Comparison of ENCODE assay signal across 21 cellular contexts in the genomic region with DNA sequence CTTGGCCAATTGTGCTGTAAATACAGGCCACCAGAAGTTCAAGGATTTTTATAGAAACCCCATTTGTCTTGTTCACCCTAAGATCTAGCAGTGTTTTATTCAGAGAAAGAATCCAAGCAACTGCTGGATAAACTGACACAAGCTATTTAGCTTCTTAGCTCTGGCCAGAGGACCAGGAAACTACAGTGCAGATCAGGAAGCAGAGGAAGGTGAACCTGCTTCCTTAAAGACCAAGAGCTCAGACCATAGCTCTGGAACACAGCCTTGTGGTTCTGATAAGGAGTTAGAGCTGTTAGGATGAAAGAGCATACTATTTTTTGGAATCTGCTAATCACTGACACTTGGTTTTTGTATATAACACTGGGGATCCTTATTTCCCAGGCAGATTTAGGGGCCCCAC. TPM values are rescaled to one million over a fixed set of nuclear protein-coding genes. Genes with fewer than 3 reads are reported as not detected.
DNase-seq lines count a peak whose midpoint lies in the region; ATAC-seq, FAIRE-seq and TF ChIP-seq lines count a peak whose summit lies in the region.
"Had no signal": no experiment of that assay in that cellular context is flagged by ENCODE, and none has a peak within 500 bp of the region (broad histone marks: within the 10 kb centered on the region; RNA-seq: fewer than 3 reads in every experiment).

No MANE protein-coding gene starts in this region.

- H2BK120ac ChIP-seq in mesenchymal stem cell (ENCODE audit: low read depth, low read length), result no peak overlapping the region

- in situ Hi-C loops in HepG2 (cut with HindIII; ENCODE audit: extremely low pct_ligation_motif_present, low pct_unique_long_range_greater_than_20kb), result no loop called here

- no peak overlapping the region for H4K8ac ChIP-seq in mesenchymal stem cell (ENCODE audit: low read length)

- TF ChIP-seq EP300 in HepG2 (IDR thresholded peaks at IDR 0.05; ENCODE audit: low read depth in 2 of 2, low read length in 2 of 2), result no peak
- no peak for TF ChIP-seq EP300 in HepG2 (CRISPR knock-in tag; IDR thresholded peaks at IDR 0.05; ENCODE audit: borderline replicate concordance)

- CTCF ChIA-PET in HepG2 (lab: Yijun Ruan, JAX; ENCODE audit: low intra/inter-chr PET ratio, low total read pairs), result no interaction called here

- peaks cover 3% of the 10 kb centered on the region; the same call in 1 of the 2 replicates for H4K20me1 ChIP-seq in HepG2 (ENCODE audit: insufficient read depth, low read length)
- H4K20me1 ChIP-seq: BLaER1 had no signal

- H3K4me1 ChIP-seq in liver (ENCODE audit: control insufficient read depth in 4 of 4, insufficient read depth in 4 of 4, low read length in 3 of 4) (no peaks in the 10 kb centered on the region), HepG2 (ENCODE audit: insufficient read depth, low read length) (no peaks in the 10 kb centered on the region), right lobe of liver (no peaks in the 10 kb centered on the region), uterus (no peaks in the 10 kb centered on the region), mesenchymal stem cell (ENCODE audit: control insufficient read depth, insufficient read depth, low read depth, low read length) (no peaks in the 10 kb centered on the region)
- H3K4me1 ChIP-seq: BLaER1 had no signal

- no peaks in the 10 kb centered on the region for H3K27me3 ChIP-seq in liver (ENCODE audit: control insufficient read depth in 4 of 4, insufficient read depth in 4 of 4, low read length in 3 of 4)
- H3K27me3 ChIP-seq in HepG2 (ENCODE audit: control insufficient read depth in 1 of 2, insufficient read depth in 2 of 2, low read length in 2 of 2), result no peaks in the 10 kb centered on the region
- no peaks in the 10 kb centered on the region for H3K27me3 ChIP-seq in right lobe of liver
- no peaks in the 10 kb centered on the region for H3K27me3 ChIP-seq in uterus
- H3K27me3 ChIP-seq in mesenchymal stem cell (ENCODE audit: control insufficient read depth in 1 of 2, insufficient read depth in 1 of 2, low read length in 2 of 2), result no peaks in the 10 kb centered on the region
- H3K27me3 ChIP-seq: BLaER1, MG63 had no signal

- ATAC-seq in HepG2, result no peak
- ATAC-seq in right lobe of liver, result peak; percentile 58 to 83 (median 69)

- H3K27ac ChIP-seq in liver (ENCODE audit: low read depth in 1 of 2, low read length in 2 of 2) (no peak overlapping the region), HepG2 (ENCODE audit: extremely low read length, insufficient read depth, low read length) (no peak overlapping the region), right lobe of liver (no peak overlapping the region), uterus (peak overlapping the region; percentile 28 to 60), mesenchymal stem cell (ENCODE audit: low read length, poor library complexity, severe bottlenecking) (no peak overlapping the region)
- H3K27ac ChIP-seq: BLaER1, PC-9 had no signal

- H3K79me2 ChIP-seq in HepG2 (ENCODE audit: insufficient read depth, low read length), result no peaks in the 10 kb centered on the region

- H3K4ac ChIP-seq in mesenchymal stem cell (ENCODE audit: low read depth in 1 of 2, low read length in 2 of 2), result no peak overlapping the region

- H3K23ac ChIP-seq in mesenchymal stem cell (ENCODE audit: low read length in 2 of 2), result no peak overlapping the region

- TF ChIP-seq POLR2A in HepG2 (IDR thresholded peaks at IDR 0.05; ENCODE audit: insufficient read depth in 1 of 2, low read depth in 2 of 2, low read length in 2 of 2), result no peak
- TF ChIP-seq POLR2A in right lobe of liver (IDR thresholded peaks at IDR 0.05), result no peak
- no peak for TF ChIP-seq POLR2A in uterus (IDR thresholded peaks at IDR 0.05)

- no TSS peak for BruUV-seq in HepG2 (replicated peaks; lab: Mats Ljungman, UMichigan)

- TF ChIP-seq CTCF in liver (IDR thresholded peaks at IDR 0.05; ENCODE audit: low read depth, low read length, missing input control) (no peak), HepG2 (CRISPR knock-in tag; IDR thresholded peaks at IDR 0.05) (no peak), right lobe of liver (IDR thresholded peaks at IDR 0.05) (no peak), uterus (IDR thresholded peaks at IDR 0.05) (no peak)

- H2AFZ ChIP-seq in HepG2 (ENCODE audit: low read length) (no peak overlapping the region), mesenchymal stem cell (ENCODE audit: low read depth, low read length) (no peak overlapping the region)
- H2AFZ ChIP-seq: PC-9 had no signal

- H3K4me3 ChIP-seq in liver (ENCODE audit: low read depth in 1 of 3, low read length in 3 of 3) (no peak overlapping the region), HepG2 (replicated peaks in 1 of 3; ENCODE audit: insufficient read depth in 1 of 3, low read depth in 2 of 3, low read length in 3 of 3) (no peak overlapping the region), right lobe of liver (no peak overlapping the region), uterus (no peak overlapping the region), mesenchymal stem cell (ENCODE audit: insufficient read depth in 1 of 2, low read depth in 1 of 2, low read length in 2 of 2) (no peak overlapping the region)
- H3K4me3 ChIP-seq: BLaER1, MG63, PC-9 had no signal

- no peak overlapping the region for H2AK5ac ChIP-seq in mesenchymal stem cell (ENCODE audit: low read length, severe bottlenecking)

- H3K9me3 ChIP-seq in liver (ENCODE audit: control insufficient read depth in 4 of 4, low read length in 3 of 4) (no peaks in the 10 kb centered on the region), HepG2 (ENCODE audit: low read length) (no peaks in the 10 kb centered on the region), right lobe of liver (no peaks in the 10 kb centered on the region), uterus (no peaks in the 10 kb centered on the region), mesenchymal stem cell (ENCODE audit: control insufficient read depth, low read length) (no peaks in the 10 kb centered on the region)
- H3K9me3 ChIP-seq: BLaER1, MG63 had no signal

- H2BK12ac ChIP-seq in mesenchymal stem cell (ENCODE audit: low read length in 2 of 2), result no peak overlapping the region

- POLR2A ChIA-PET in HepG2 (lab: Yijun Ruan, JAX), result interaction anchor here (0.6 kb wide), 1 partner anchor 38 kb away, joined by 3 read pairs; no protein-coding TSS in a partner anchor

- H3K14ac ChIP-seq in mesenchymal stem cell (ENCODE audit: low read length in 2 of 2), result no peak overlapping the region

- no peak overlapping the region for H2BK5ac ChIP-seq in mesenchymal stem cell (ENCODE audit: low read depth, low read length, poor library complexity, severe bottlenecking)

- H3K79me1 ChIP-seq in mesenchymal stem cell (replicated peaks; ENCODE audit: low read length, poor library complexity, severe bottlenecking), result peaks cover 22% of the 10 kb centered on the region

- no peak overlapping the region for H4K91ac ChIP-seq in mesenchymal stem cell (ENCODE audit: low read length)

- peak in 1 of 2 donors; percentile 31 for TF ChIP-seq RAD21 in liver (IDR thresholded peaks at IDR 0.05)
- TF ChIP-seq RAD21 in HepG2 (CRISPR knock-in tag; IDR thresholded peaks at IDR 0.05), result no peak

- no peak overlapping the region for H3K9ac ChIP-seq in liver (ENCODE audit: low read depth in 1 of 2, low read length in 2 of 2)
- no peak overlapping the region for H3K9ac ChIP-seq in HepG2 (ENCODE audit: insufficient read depth, low read depth, low read length)
- H3K9ac ChIP-seq in mesenchymal stem cell (ENCODE audit: low read length), result no peak overlapping the region
- H3K9ac ChIP-seq: BLaER1 had no signal

- H2BK15ac ChIP-seq in mesenchymal stem cell (ENCODE audit: low read depth, poor library complexity, severe bottlenecking), result no peak overlapping the region

- FAIRE-seq in HepG2 (lab: Jason Lieb, UNC), result no peak
- FAIRE-seq: D721Med had no signal

- H3K18ac ChIP-seq in mesenchymal stem cell (ENCODE audit: low read depth in 1 of 2, low read length in 2 of 2), result no peak overlapping the region

- DNase-seq in HepG2 (ENCODE audit: low spot score), result no peak
- DNase-seq in dermis blood vessel endothelial cell, result peak; percentile 91
- no peak for DNase-seq in right lobe of liver
- no peak for DNase-seq in uterus
- no peak for DNase-seq in mesenchymal stem cell
- DNase-seq in NCI-H748 (lab: John Stamatoyannopoulos, UW; ENCODE audit: unreplicated experiment), result no peak
- DNase-seq in activated CD4-positive, alpha-beta T cell treated with anti-CD3 and anti-CD28 coated beads for 4 hours, result no peak
- DNase-seq: ACHN, DMS53, GF-D8, MG63, NCI-H1417, NCI-H1694 treated with DMSO at 0.1 percent for 48 hours, NCI-H2107, NCI-H748 treated with DMSO at 0.1 percent for 48 hours, PC-9, RPMI8226, SHP77 had no signal

- H3K36me3 ChIP-seq in liver (ENCODE audit: control insufficient read depth in 4 of 4, insufficient read depth in 3 of 4, low read depth in 1 of 4, low read length in 3 of 4), result peaks cover 12 to 74% (median 64%) of the 10 kb centered on the region in 4 donors
- H3K36me3 ChIP-seq in HepG2 (replicated peaks in 1 of 2; ENCODE audit: control insufficient read depth in 1 of 2, insufficient read depth in 2 of 2, low read length in 2 of 2), result peaks cover 18 to 61% of the 10 kb centered on the region in 2 experiments
- peaks cover 4 to 87% (median 46%) of the 10 kb centered on the region in 4 donors for H3K36me3 ChIP-seq in right lobe of liver
- no peaks in the 10 kb centered on the region for H3K36me3 ChIP-seq in uterus
- H3K36me3 ChIP-seq in mesenchymal stem cell (ENCODE audit: control insufficient read depth in 1 of 2, insufficient read depth in 2 of 2, low read depth in 1 of 2, low read length in 2 of 2), result peaks cover 48 to 82% of the 10 kb centered on the region in 2 experiments

- H3K4me2 ChIP-seq in HepG2 (ENCODE audit: low read depth, low read length) (no peak overlapping the region), mesenchymal stem cell (ENCODE audit: low read length, poor library complexity, severe bottlenecking) (no peak overlapping the region)
- H3K4me2 ChIP-seq: BLaER1, PC-9 had no signal

- intact Hi-C loops in HepG2 (cut with micrococcal nuclease; ENCODE audit: unreplicated experiment) (no loop called here), right lobe of liver (cut with DNase I) (no loop called here), uterus (cut with DNase I; ENCODE audit: low total_unique reads) (no loop called here)

RNA-seq across cellular contexts. Expression of gene CCDC17, which starts 5.2 kb away (rescaled TPM):
- total RNA-seq in liver (1 to 10 TPM in 1 of 2 donors, under 1 TPM in 1; 0.89 to 6.4 TPM), HepG2 (2016; rRNA removed; fragmentation: Illumina TruSeq; extraction: Trizol) (0.24 and 1.5 TPM in 2 replicates), dermis blood vessel endothelial cell (1.2 and 1.6 TPM in 2 replicates), right lobe of liver (1 to 10 TPM in 5 of 6 experiments, under 1 TPM in 1; 0.81 to 3.1 (median 1.9) TPM), uterus (1 to 10 TPM in 3 of 4 donors, not detected in 1; 1.3 to 3.3 (median 3.2) TPM)
- polyA plus RNA-seq in liver (under 1 TPM; 0.30 to 0.57 TPM), HepG2 (2011; rRNA removed) (3.2 and 3.3 TPM in 2 replicates)
- 0.26 and 0.30 TPM in 2 replicates for total RNA-seq in HepG2 (2016; cell fraction: cytosol; rRNA removed; fragmentation: Illumina TruSeq; extraction: Trizol; ENCODE audit: low read depth)
- total RNA-seq in HepG2 (2016; cell fraction: insoluble cytoplasmic fraction; rRNA removed; fragmentation: Illumina TruSeq; extraction: Trizol), result 0.18 and 1.4 TPM in 2 replicates
- total RNA-seq in HepG2 (2016; cell fraction: membrane; rRNA removed; fragmentation: Illumina TruSeq; extraction: Trizol), result 0.37 and 0.41 TPM in 2 replicates
- 1.7 and 2.5 TPM in 2 replicates for total RNA-seq in HepG2 (2016; cell fraction: nucleus; rRNA removed; fragmentation: Illumina TruSeq; extraction: Trizol)
- polyA plus RNA-seq in HepG2 (2011; cell fraction: cytosol; rRNA removed), result 0.64 and 0.82 TPM in 2 replicates
- polyA plus RNA-seq in HepG2 (2011; cell fraction: nucleus; rRNA removed), result 23.6 and 26.7 TPM in 2 replicates
- 2.9 and 3.4 TPM in 2 replicates for polyA plus RNA-seq in HepG2 (2012)
- polyA plus RNA-seq in HepG2 (2016; cell fraction: cytosol; fragmentation: Illumina TruSeq; extraction: Trizol; ENCODE audit: low read depth), result 0.18 and 0.35 TPM in 2 replicates
- 0.20 TPM in 1 of 2 replicates, not detected in the other for polyA plus RNA-seq in HepG2 (2016; cell fraction: insoluble cytoplasmic fraction; fragmentation: Illumina TruSeq; extraction: Trizol; ENCODE audit: low read depth)
- polyA plus RNA-seq in HepG2 (2016; cell fraction: membrane; fragmentation: Illumina TruSeq; extraction: Trizol; ENCODE audit: low read depth), result 0.13 and 0.33 TPM in 2 replicates
- polyA plus RNA-seq in HepG2 (2016; cell fraction: nucleus; fragmentation: Illumina TruSeq; extraction: Trizol; ENCODE audit: insufficient read depth, low read depth), result 4.6 and 5.9 TPM in 2 replicates
- polyA minus RNA-seq in HepG2 (2011; rRNA and poly(A)+ RNA removed; ENCODE audit: low replicate concordance), result 4.0 and 9.6 TPM in 2 replicates
- polyA minus RNA-seq in HepG2 (2011; cell fraction: cytosol; rRNA and poly(A)+ RNA removed), result 0.62 TPM in 1 of 2 replicates, not detected in the other
- polyA minus RNA-seq in HepG2 (2011; cell fraction: nucleus; rRNA and poly(A)+ RNA removed), result 10.6 and 12.4 TPM in 2 replicates
- polyA plus RNA-seq in mesenchymal stem cell (2013, experiment 1 of 2), result 0.28 TPM
- 0.16 TPM for polyA plus RNA-seq in mesenchymal stem cell (2013, experiment 2 of 2)

RNA-seq across cellular contexts. Expression of gene NASP, which starts 45.2 kb away (rescaled TPM):
- total RNA-seq in liver (10 to 100 TPM; 44.4 to 74.9 TPM), HepG2 (2016; rRNA removed; fragmentation: Illumina TruSeq; extraction: Trizol) (256 and 359 TPM in 2 replicates), dermis blood vessel endothelial cell (88.2 and 114 TPM in 2 replicates), right lobe of liver (10 to 100 TPM; 21.8 to 31.9 (median 26.1) TPM), uterus (100 to 1,000 TPM in 2 of 4 donors, 10 to 100 TPM in 2; 40.2 to 125 (median 81.0) TPM)
- polyA plus RNA-seq in liver (10 to 100 TPM; 24.9 to 34.9 TPM), HepG2 (2011; rRNA removed) (105 and 132 TPM in 2 replicates)
- 56.5 and 57.9 TPM in 2 replicates for total RNA-seq in HepG2 (2016; cell fraction: cytosol; rRNA removed; fragmentation: Illumina TruSeq; extraction: Trizol; ENCODE audit: low read depth)
- 274 and 345 TPM in 2 replicates for total RNA-seq in HepG2 (2016; cell fraction: insoluble cytoplasmic fraction; rRNA removed; fragmentation: Illumina TruSeq; extraction: Trizol)
- 59.8 and 65.7 TPM in 2 replicates for total RNA-seq in HepG2 (2016; cell fraction: membrane; rRNA removed; fragmentation: Illumina TruSeq; extraction: Trizol)
- total RNA-seq in HepG2 (2016; cell fraction: nucleus; rRNA removed; fragmentation: Illumina TruSeq; extraction: Trizol), result 169 and 186 TPM in 2 replicates
- 78.7 and 83.2 TPM in 2 replicates for polyA plus RNA-seq in HepG2 (2011; cell fraction: cytosol; rRNA removed)
- polyA plus RNA-seq in HepG2 (2011; cell fraction: nucleus; rRNA removed), result 94.3 and 131 TPM in 2 replicates
- 102 and 153 TPM in 2 replicates for polyA plus RNA-seq in HepG2 (2012)
- 22.1 and 22.6 TPM in 2 replicates for polyA plus RNA-seq in HepG2 (2016; cell fraction: cytosol; fragmentation: Illumina TruSeq; extraction: Trizol; ENCODE audit: low read depth)
- 462 and 490 TPM in 2 replicates for polyA plus RNA-seq in HepG2 (2016; cell fraction: insoluble cytoplasmic fraction; fragmentation: Illumina TruSeq; extraction: Trizol; ENCODE audit: low read depth)
- polyA plus RNA-seq in HepG2 (2016; cell fraction: membrane; fragmentation: Illumina TruSeq; extraction: Trizol; ENCODE audit: low read depth), result 35.8 and 36.2 TPM in 2 replicates
- 327 and 350 TPM in 2 replicates for polyA plus RNA-seq in HepG2 (2016; cell fraction: nucleus; fragmentation: Illumina TruSeq; extraction: Trizol; ENCODE audit: insufficient read depth, low read depth)
- 96.7 and 116 TPM in 2 replicates for polyA minus RNA-seq in HepG2 (2011; rRNA and poly(A)+ RNA removed; ENCODE audit: low replicate concordance)
- 68.0 and 69.6 TPM in 2 replicates for polyA minus RNA-seq in HepG2 (2011; cell fraction: cytosol; rRNA and poly(A)+ RNA removed)
- 86.8 and 102 TPM in 2 replicates for polyA minus RNA-seq in HepG2 (2011; cell fraction: nucleus; rRNA and poly(A)+ RNA removed)
- polyA plus RNA-seq in mesenchymal stem cell (2013, experiment 1 of 2), result 45.8 TPM
- polyA plus RNA-seq in mesenchymal stem cell (2013, experiment 2 of 2), result 43.1 TPM

RNA-seq across cellular contexts. Expression of gene GPBP1L1, which starts 57.3 kb away (rescaled TPM):
- total RNA-seq in liver (10 to 100 TPM; 66.9 to 86.7 TPM), HepG2 (2016; rRNA removed; fragmentation: Illumina TruSeq; extraction: Trizol) (86.1 and 102 TPM in 2 replicates), dermis blood vessel endothelial cell (120 and 145 TPM in 2 replicates), right lobe of liver (10 to 100 TPM; 51.2 to 80.0 (median 67.3) TPM), uterus (100 to 1,000 TPM in 2 of 4 donors, 10 to 100 TPM in 2; 61.2 to 136 (median 109) TPM)
- polyA plus RNA-seq in liver (10 to 100 TPM; 24.8 to 40.1 TPM), HepG2 (2011; rRNA removed) (45.9 and 46.4 TPM in 2 replicates)
- total RNA-seq in HepG2 (2016; cell fraction: cytosol; rRNA removed; fragmentation: Illumina TruSeq; extraction: Trizol; ENCODE audit: low read depth), result 25.6 and 26.4 TPM in 2 replicates
- 92.3 and 92.5 TPM in 2 replicates for total RNA-seq in HepG2 (2016; cell fraction: insoluble cytoplasmic fraction; rRNA removed; fragmentation: Illumina TruSeq; extraction: Trizol)
- total RNA-seq in HepG2 (2016; cell fraction: membrane; rRNA removed; fragmentation: Illumina TruSeq; extraction: Trizol), result 57.5 TPM in 2 replicates
- total RNA-seq in HepG2 (2016; cell fraction: nucleus; rRNA removed; fragmentation: Illumina TruSeq; extraction: Trizol), result 88.6 and 95.6 TPM in 2 replicates
- polyA plus RNA-seq in HepG2 (2011; cell fraction: cytosol; rRNA removed), result 31.6 and 50.0 TPM in 2 replicates
- polyA plus RNA-seq in HepG2 (2011; cell fraction: nucleus; rRNA removed), result 47.9 and 59.6 TPM in 2 replicates
- 66.6 and 70.2 TPM in 2 replicates for polyA plus RNA-seq in HepG2 (2012)
- polyA plus RNA-seq in HepG2 (2016; cell fraction: cytosol; fragmentation: Illumina TruSeq; extraction: Trizol; ENCODE audit: low read depth), result 4.1 and 5.8 TPM in 2 replicates
- 64.8 and 77.7 TPM in 2 replicates for polyA plus RNA-seq in HepG2 (2016; cell fraction: insoluble cytoplasmic fraction; fragmentation: Illumina TruSeq; extraction: Trizol; ENCODE audit: low read depth)
- polyA plus RNA-seq in HepG2 (2016; cell fraction: membrane; fragmentation: Illumina TruSeq; extraction: Trizol; ENCODE audit: low read depth), result 19.7 and 22.4 TPM in 2 replicates
- 101 and 103 TPM in 2 replicates for polyA plus RNA-seq in HepG2 (2016; cell fraction: nucleus; fragmentation: Illumina TruSeq; extraction: Trizol; ENCODE audit: insufficient read depth, low read depth)
- 88.8 and 106 TPM in 2 replicates for polyA minus RNA-seq in HepG2 (2011; rRNA and poly(A)+ RNA removed; ENCODE audit: low replicate concordance)
- polyA minus RNA-seq in HepG2 (2011; cell fraction: cytosol; rRNA and poly(A)+ RNA removed), result 54.0 and 54.9 TPM in 2 replicates
- 163 and 195 TPM in 2 replicates for polyA minus RNA-seq in HepG2 (2011; cell fraction: nucleus; rRNA and poly(A)+ RNA removed)
- 37.3 TPM for polyA plus RNA-seq in mesenchymal stem cell (2013, experiment 1 of 2)
- polyA plus RNA-seq in mesenchymal stem cell (2013, experiment 2 of 2), result 39.5 TPM

RNA-seq across cellular contexts. Expression of gene TMEM69, which starts 58.9 kb away (rescaled TPM):
- total RNA-seq in liver, result 10 to 100 TPM in 1 of 2 donors, 1 to 10 TPM in 1; 8.0 to 12.1 TPM
- polyA plus RNA-seq in liver, result 10 to 100 TPM; 12.0 to 13.0 TPM
- total RNA-seq in HepG2 (2016; rRNA removed; fragmentation: Illumina TruSeq; extraction: Trizol), result 21.9 and 25.4 TPM in 2 replicates
- 11.4 TPM in 2 replicates for total RNA-seq in HepG2 (2016; cell fraction: cytosol; rRNA removed; fragmentation: Illumina TruSeq; extraction: Trizol; ENCODE audit: low read depth)
- total RNA-seq in HepG2 (2016; cell fraction: insoluble cytoplasmic fraction; rRNA removed; fragmentation: Illumina TruSeq; extraction: Trizol), result 22.3 and 23.4 TPM in 2 replicates
- 25.3 and 27.2 TPM in 2 replicates for total RNA-seq in HepG2 (2016; cell fraction: membrane; rRNA removed; fragmentation: Illumina TruSeq; extraction: Trizol)
- 15.9 TPM in 2 replicates for total RNA-seq in HepG2 (2016; cell fraction: nucleus; rRNA removed; fragmentation: Illumina TruSeq; extraction: Trizol)
- polyA plus RNA-seq in HepG2 (2011; rRNA removed), result 112 and 135 TPM in 2 replicates
- polyA plus RNA-seq in HepG2 (2011; cell fraction: cytosol; rRNA removed), result 79.4 and 112 TPM in 2 replicates
- polyA plus RNA-seq in HepG2 (2011; cell fraction: nucleus; rRNA removed), result 24.0 and 32.3 TPM in 2 replicates
- polyA plus RNA-seq in HepG2 (2012), result 42.1 and 42.2 TPM in 2 replicates
- polyA plus RNA-seq in HepG2 (2016; cell fraction: cytosol; fragmentation: Illumina TruSeq; extraction: Trizol; ENCODE audit: low read depth), result 14.7 and 16.7 TPM in 2 replicates
- 38.2 and 42.6 TPM in 2 replicates for polyA plus RNA-seq in HepG2 (2016; cell fraction: insoluble cytoplasmic fraction; fragmentation: Illumina TruSeq; extraction: Trizol; ENCODE audit: low read depth)
- 28.0 and 33.0 TPM in 2 replicates for polyA plus RNA-seq in HepG2 (2016; cell fraction: membrane; fragmentation: Illumina TruSeq; extraction: Trizol; ENCODE audit: low read depth)
- polyA plus RNA-seq in HepG2 (2016; cell fraction: nucleus; fragmentation: Illumina TruSeq; extraction: Trizol; ENCODE audit: insufficient read depth, low read depth), result 36.0 and 42.8 TPM in 2 replicates
- polyA minus RNA-seq in HepG2 (2011; rRNA and poly(A)+ RNA removed; ENCODE audit: low replicate concordance), result 78.0 and 80.4 TPM in 2 replicates
- polyA minus RNA-seq in HepG2 (2011; cell fraction: cytosol; rRNA and poly(A)+ RNA removed), result 35.4 and 38.1 TPM in 2 replicates
- polyA minus RNA-seq in HepG2 (2011; cell fraction: nucleus; rRNA and poly(A)+ RNA removed), result 26.5 and 35.8 TPM in 2 replicates
- 11.9 and 20.5 TPM in 2 replicates for total RNA-seq in dermis blood vessel endothelial cell
- total RNA-seq in right lobe of liver, result 10 to 100 TPM in 3 of 6 experiments, 1 to 10 TPM in 3; 7.5 to 17.5 (median 10.0) TPM
- 10 to 100 TPM; 10.4 to 17.4 (median 13.6) TPM for total RNA-seq in uterus
- polyA plus RNA-seq in mesenchymal stem cell (2013, experiment 1 of 2), result 30.3 TPM
- polyA plus RNA-seq in mesenchymal stem cell (2013, experiment 2 of 2), result 31.9 TPM

Comparison
In these comparisons a context has a peak if more than half of its experiments do, and no peak if none do; other contexts are left out.
1. H3K27ac ChIP-seq: peak in uterus (2 of 2); none in liver (0 of 2), HepG2 (single experiment), right lobe of liver (0 of 3) and mesenchymal stem cell (single experiment).